ENCODE assay signal across 26 cellular contexts in genomic region chr19:5387472-5387871, GRCh38.
"Had no signal": no experiment of that assay in that cellular context is flagged by ENCODE, and none has a peak within 500 bp of the region (broad histone marks: within the 10 kb centered on the region; RNA-seq: fewer than 3 reads in every experiment).

No MANE protein-coding gene starts in this region.

- DNase-seq: dorsolateral prefrontal cortex; effector CD4-positive, alpha-beta T cell; foreskin keratinocyte; heart left ventricle; kidney; natural killer cell; sigmoid colon; stimulated activated CD4-positive, alpha-beta T cell treated with anti-CD3 and anti-CD28 coated beads, Interleukin-2, amount 100 ng/mL, for 24 hours; stimulated activated CD4-positive, alpha-beta T cell treated with anti-CD3 and anti-CD28 coated beads, Interleukin-4, amount 100 ng/mL, for 24 hours; stimulated activated naive CD4-positive, alpha-beta T cell treated with Interleukin-2 at 50 U/mL for 16 hours; substantia nigra; testis; tibial artery had no signal

- H3K27ac ChIP-seq: dorsolateral prefrontal cortex, epithelial cell of prostate, foreskin keratinocyte, gastroesophageal sphincter, heart left ventricle, hepatocyte, neutrophil, parathyroid adenoma, right atrium auricular region, sigmoid colon, testis, tibial artery had no signal

- H3K9ac ChIP-seq: parathyroid adenoma had no signal

- H3K9me3 ChIP-seq: neutrophil, testis had no signal

- H3K4me1 Mint-ChIP-seq: memory B cell; natural killer cell; stimulated activated effector memory CD8-positive, alpha-beta T cell treated with anti-CD3 and anti-CD28 coated beads, Interleukin-12 subunit alpha, Interleukin-12 subunit beta, amount 100 ng/mL, for 72 hours had no signal

- H3K27ac Mint-ChIP-seq: memory B cell; natural killer cell; progenitor cell of endocrine pancreas; stimulated activated effector memory CD8-positive, alpha-beta T cell treated with anti-CD3 and anti-CD28 coated beads, Interleukin-12 subunit alpha, Interleukin-12 subunit beta, amount 100 ng/mL, for 72 hours; type B pancreatic cell had no signal

- H3K4me1 ChIP-seq: foreskin keratinocyte, gastroesophageal sphincter, heart left ventricle, parathyroid adenoma, right atrium auricular region, sigmoid colon, testis, tibial artery had no signal

- H3K79me2 ChIP-seq: hepatocyte, parathyroid adenoma had no signal

- H3K27me3 ChIP-seq: foreskin keratinocyte, testis had no signal

- H3K36me3 Mint-ChIP-seq: natural killer cell; stimulated activated effector memory CD8-positive, alpha-beta T cell treated with anti-CD3 and anti-CD28 coated beads, Interleukin-12 subunit alpha, Interleukin-12 subunit beta, amount 100 ng/mL, for 72 hours; type B pancreatic cell had no signal

- H3K4me3 ChIP-seq: dorsolateral prefrontal cortex, gastroesophageal sphincter, heart left ventricle, hepatocyte, lung, right atrium auricular region, sigmoid colon, testis, tibial artery had no signal

- H3K4me2 ChIP-seq: hepatocyte had no signal

- H2AFZ ChIP-seq: hepatocyte, parathyroid adenoma had no signal

- H3K36me3 ChIP-seq: gastroesophageal sphincter, heart left ventricle, neutrophil, right atrium auricular region, sigmoid colon, tibial artery had no signal

- H3K4me3 Mint-ChIP-seq: memory B cell; natural killer cell; stimulated activated effector memory CD8-positive, alpha-beta T cell treated with anti-CD3 and anti-CD28 coated beads, Interleukin-12 subunit alpha, Interleukin-12 subunit beta, amount 100 ng/mL, for 72 hours; type B pancreatic cell had no signal

- FAIRE-seq: kidney had no signal

- ATAC-seq: esophagus mucosa; foreskin keratinocyte; gastroesophageal sphincter; heart left ventricle; left lobe of liver; natural killer cell; stimulated activated effector memory CD8-positive, alpha-beta T cell treated with anti-CD3 and anti-CD28 coated beads, Interleukin-12 subunit alpha, Interleukin-12 subunit beta, amount 100 ng/mL, for 72 hours had no signal
